In the genomic region with DNA sequence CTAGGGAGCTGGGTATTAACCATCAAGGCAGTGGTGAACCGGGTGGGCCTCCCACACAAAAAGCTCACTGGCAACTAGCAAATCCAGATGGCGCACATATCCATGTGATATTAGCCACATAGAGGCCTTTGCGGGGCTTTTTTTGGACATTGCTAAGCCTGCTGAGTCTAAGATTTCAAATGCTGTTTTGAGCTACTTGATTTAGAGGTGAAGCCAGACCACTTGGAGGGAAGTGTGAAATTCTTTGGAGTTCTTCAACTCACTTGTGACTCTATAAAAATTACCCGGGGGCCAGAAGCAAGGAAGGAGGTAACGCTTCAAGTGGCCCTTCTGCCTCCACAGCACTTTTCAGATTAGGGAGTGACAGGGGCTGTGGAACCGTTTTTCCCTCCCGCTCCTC, we compare ENCODE assay signal across 23 cellular contexts.
"Had no signal": no experiment of that assay in that cellular context is flagged by ENCODE, and none has a peak within 500 bp of the region (broad histone marks: within the 10 kb centered on the region; RNA-seq: fewer than 3 reads in every experiment).

No MANE protein-coding gene starts in this region.

- H3K36me3 Mint-ChIP-seq: activated naive CD8-positive, alpha-beta T cell treated with anti-CD3 and anti-CD28 coated beads, Interleukin-2, amount 10 ng/mL, durations not matched to agents 7 days and 5 days; immature natural killer cell; stimulated activated memory B cell treated with anti-CD40 and anti-IgM and Interleukin-4, amounts not matched to agents 10 μg/mL and 1 μg/mL and 100 μg/mL, for 72 hours; WTC11 had no signal

- H3K4me1 ChIP-seq: breast epithelium, right lobe of liver, stomach had no signal

- H3K27ac Mint-ChIP-seq: activated naive CD8-positive, alpha-beta T cell treated with anti-CD3 and anti-CD28 coated beads, Interleukin-2, amount 10 ng/mL, durations not matched to agents 7 days and 5 days; activated T-helper 2 cell treated with anti-CD3 and anti-CD28 coated beads, Interferon-gamma antibody, Interleukin-2, Interleukin-4, amounts not matched to agents 10 μg/mL and 5 μg/mL and 100 μg/mL, durations not matched to agents 14 hours and 24 hours and 36 hours; immature natural killer cell; memory B cell; stimulated activated memory B cell treated with anti-CD40 and anti-IgM and Interleukin-4, amounts not matched to agents 10 μg/mL and 1 μg/mL and 100 μg/mL, for 72 hours; WTC11 had no signal

- H3K27me3 ChIP-seq: breast epithelium, right lobe of liver, stomach had no signal

- ATAC-seq: activated T-cell treated with anti-CD3 and anti-CD28 coated beads, Interleukin-2, amount 50 U/mL, for 4 hours; left ventricle myocardium superior; right lobe of liver; stimulated activated memory B cell treated with anti-CD40 and anti-IgM and Interleukin-4, amounts not matched to agents 10 μg/mL and 1 μg/mL and 100 μg/mL, for 72 hours; WTC11 had no signal

- H3K27ac ChIP-seq: breast epithelium, right lobe of liver, stomach had no signal

- H3K36me3 ChIP-seq: breast epithelium, right lobe of liver, stomach had no signal

- DNase-seq: activated CD8-positive, alpha-beta memory T cell treated with anti-CD3 and anti-CD28 coated beads for 24 hours; activated CD8-positive, alpha-beta memory T cell treated with anti-CD3 and anti-CD28 coated beads, Interleukin-2, amount 50 U/mL, for 48 hours; activated naive CD4-positive, alpha-beta T cell; activated naive CD8-positive, alpha-beta T cell treated with anti-CD3 and anti-CD28 coated beads, Interleukin-2, amount 10 ng/mL, durations not matched to agents 7 days and 5 days; activated T-cell treated with anti-CD3 and anti-CD28 coated beads, Interleukin-2, amount 50 U/mL, for 4 hours; amniotic stem cell; effector memory CD4-positive, alpha-beta T cell; foreskin melanocyte; immature natural killer cell; kidney glomerular epithelial cell; left ventricle myocardium superior; nucleus accumbens; right lobe of liver; stimulated activated CD4-positive, alpha-beta T cell treated with anti-CD3 and anti-CD28 coated beads, Interleukin-15, amount 100 ng/mL, for 24 hours; stomach; trophoblast cell had no signal

- H3K4me3 ChIP-seq: breast epithelium, right lobe of liver, smooth muscle cell, stomach had no signal

- H3K9me3 Mint-ChIP-seq: activated naive CD8-positive, alpha-beta T cell treated with anti-CD3 and anti-CD28 coated beads, Interleukin-2, amount 10 ng/mL, durations not matched to agents 7 days and 5 days; activated T-cell treated with anti-CD3 and anti-CD28 coated beads, Interleukin-2, amount 50 U/mL, for 4 hours; activated T-helper 2 cell treated with anti-CD3 and anti-CD28 coated beads, Interferon-gamma antibody, Interleukin-2, Interleukin-4, amounts not matched to agents 10 μg/mL and 5 μg/mL and 100 μg/mL, durations not matched to agents 14 hours and 24 hours and 36 hours; central memory CD8-positive, alpha-beta T cell; immature natural killer cell; memory B cell; stimulated activated memory B cell treated with anti-CD40 and anti-IgM and Interleukin-4, amounts not matched to agents 10 μg/mL and 1 μg/mL and 100 μg/mL, for 72 hours had no signal

- H3K9me3 ChIP-seq: breast epithelium, right lobe of liver, stomach had no signal
